ENCODE assay signal across 8 cellular contexts in genomic region chr4:165207431-165208321, GRCh38. TPM values are rescaled to one million over a fixed set of nuclear protein-coding genes. Genes with fewer than 3 reads are reported as not detected.
DNase-seq lines count a peak whose midpoint lies in the region; ATAC-seq lines count a peak whose summit lies in the region.

TSS of gene KLHL2 (plus strand) at chr4:165207561. CDS start at chr4:165207877, 316 bp downstream.

- H3K27me3 Mint-ChIP-seq in T-helper 17 cell = no peaks in the 10 kb centered on the region

- H3K36me3 ChIP-seq in H7 (replicated peaks; ENCODE audit: control insufficient read depth, insufficient read depth, low read length) (no peaks in the 10 kb centered on the region), MG63 (no peaks in the 10 kb centered on the region)

- H3K27me3 ChIP-seq in H7 (ENCODE audit: control insufficient read depth, insufficient read depth, low read length) (peaks cover 11% of the 10 kb centered on the region), MG63 (no peaks in the 10 kb centered on the region), right cardiac atrium (ENCODE audit: control insufficient read depth, insufficient read depth) (no peaks in the 10 kb centered on the region)

- H3K4me1 Mint-ChIP-seq in T-helper 17 cell = peaks cover 49% of the 10 kb centered on the region

- H3K27ac ChIP-seq in right cardiac atrium (ENCODE audit: low read length) = peak within 1 kb of the TSS; percentile 82

- peak within 1 kb of the TSS; percentile 95 for H3K27ac Mint-ChIP-seq in T-helper 17 cell

- H3K9me3 ChIP-seq in MG63 (no peaks in the 10 kb centered on the region), T-helper 17 cell (ENCODE audit: control insufficient read depth, low read length, poor library complexity, severe bottlenecking) (no peaks in the 10 kb centered on the region), right cardiac atrium (ENCODE audit: control insufficient read depth, low read length) (no peaks in the 10 kb centered on the region)

- DNase-seq in H7 (peak; percentile 90), MG63 (peak; percentile 82), T-helper 17 cell (peak; percentile 46 to 61 (median 58)), anterior cingulate cortex (lab: John Stamatoyannopoulos, UW) (peak in 55 of 58 donors; percentile 23 to 85 (median 71)), right cardiac atrium (peak; percentile 87 to 94 (median 93)), renal cortical epithelial cell (ENCODE audit: low read depth) (peak; percentile 30), cerebellar nuclear complex (lab: John Stamatoyannopoulos, UW) (no peak)

- peak; percentile 81 for ATAC-seq in T-helper 17 cell
- ATAC-seq in right cardiac atrium = peak; percentile 97 to 98

- peak within 1 kb of the TSS; percentile 94 for H3K4me3 Mint-ChIP-seq in T-helper 17 cell

- H3K4me3 ChIP-seq in GM08714 (ENCODE audit: low read length) (peak within 1 kb of the TSS; percentile 94), H7 (ENCODE audit: insufficient read depth, low read depth, low read length) (peak within 1 kb of the TSS; percentile 69), MG63 (peak within 1 kb of the TSS; percentile 55), right cardiac atrium (ENCODE audit: low read length) (peak within 1 kb of the TSS; percentile 93)

- intact Hi-C loops in right cardiac atrium (cut with DNase I) = loop anchor here in 2 of 4 donors (10.0 kb wide), 1 partner anchor 117 kb away; the partner anchor contains the start of gene MSMO1 (in 2 of the 2)

- peaks cover 3% of the 10 kb centered on the region for H3K36me3 Mint-ChIP-seq in T-helper 17 cell (ENCODE audit: low read depth)

- under 1% methylated on average over 116 of the region's 116 CpGs for WGBS in right cardiac atrium

- H3K4me1 ChIP-seq in right cardiac atrium (ENCODE audit: control insufficient read depth, insufficient read depth, low read length) = peaks cover 2% of the 10 kb centered on the region

RNA-seq across cellular contexts. Expression of gene KLHL2, which starts in this region (rescaled TPM):
- 7.0 and 9.6 TPM in 2 replicates for total RNA-seq in H7 (2014; rRNA removed; shearing (Covaris generic))
- total RNA-seq in MG63 (2014; rRNA removed; shearing (Covaris generic); ENCODE audit: low replicate concordance) = 4.8 and 15.0 TPM in 2 replicates
- total RNA-seq in T-helper 17 cell = 10 to 100 TPM; 14.9 to 16.7 TPM
- total RNA-seq in right cardiac atrium = 10 to 100 TPM; 10.0 to 15.5 (median 10.9) TPM
- 5.3 TPM for polyA plus RNA-seq in right cardiac atrium
- 18.8 and 30.9 TPM in 2 replicates for total RNA-seq in renal cortical epithelial cell

Comparison
In these comparisons a context has a peak if more than half of its experiments do, and no peak if none do; other contexts are left out.
1. DNase-seq: peak in H7 (single experiment), MG63 (single experiment), T-helper 17 cell (3 of 3), anterior cingulate cortex (55 of 58), right cardiac atrium (3 of 3) and renal cortical epithelial cell (single experiment); none in cerebellar nuclear complex (0 of 2).
2. Peak in every context shown above with its lines, with median percentiles within 50 percentile points of each other: H3K4me3 ChIP-seq.